In genomic region chr3:126050626-126051025, GRCh38 we compare ENCODE assay signal across 16 cellular contexts. TPM values are rescaled to one million over a fixed set of nuclear protein-coding genes. Genes with fewer than 3 reads are reported as not detected.
DNase-seq lines count a peak whose midpoint lies in the region; ATAC-seq, FAIRE-seq and TF ChIP-seq lines count a peak whose summit lies in the region.
"Had no signal": no experiment of that assay in that cellular context is flagged by ENCODE, and none has a peak within 500 bp of the region (broad histone marks: within the 10 kb centered on the region; RNA-seq: fewer than 3 reads in every experiment).

No MANE protein-coding gene starts in this region.

- no peak for TF ChIP-seq EP300 in tibial nerve (IDR thresholded peaks at IDR 0.05)

- H3K4me1 ChIP-seq in tibial nerve = no peaks in the 10 kb centered on the region

- H3K27me3 ChIP-seq in tibial nerve = no peaks in the 10 kb centered on the region
- H3K27me3 ChIP-seq: BLaER1 had no signal

- no peak for ATAC-seq in GM18867 (IDR thresholded peaks at IDR 0.05; ENCODE audit: unreplicated experiment)
- ATAC-seq: GM12878, GM23338 had no signal

- TF ChIP-seq POLR2A in tibial nerve (IDR thresholded peaks at IDR 0.05) = no peak

- intact Hi-C loops in posterior vena cava (cut with DNase I) = no loop called here

- peak; percentile 35 for DNase-seq in activated CD8-positive, alpha-beta memory T cell treated with anti-CD3 and anti-CD28 coated beads for 24 hours
- DNase-seq in activated CD8-positive, alpha-beta memory T cell treated with anti-CD3 and anti-CD28 coated beads, Interleukin-2, amount 50 U/mL, for 48 hours = no peak
- DNase-seq in HEK293T (ENCODE audit: extremely low spot score) (peak; percentile 2), posterior vena cava (ENCODE audit: low spot score) (peak; percentile 62), tibial nerve (ENCODE audit: low spot score in 2 of 2) (no peak), frontal cortex (ENCODE audit: low spot score in 2 of 2) (no peak)
- DNase-seq: 8988T; AML-193; CD4-positive, CD25-positive, alpha-beta regulatory T cell; DMS 273 treated with DMSO at 0.1 percent for 48 hours; H9 had no signal

- no peak overlapping the region for H3K27ac ChIP-seq in tibial nerve
- H3K27ac ChIP-seq: BLaER1 had no signal

- CTCF ChIA-PET in HEK293T (lab: Yijun Ruan, JAX) = no interaction called here

- H3K9me3 ChIP-seq in tibial nerve = peaks cover 0 to 16% (median 0%) of the 10 kb centered on the region in 4 donors
- H3K9me3 ChIP-seq: BLaER1 had no signal

- H3K36me3 ChIP-seq in tibial nerve = peaks cover 0 to 56% (median 0%) of the 10 kb centered on the region in 3 donors

- H3K4me3 ChIP-seq in tibial nerve = no peak overlapping the region
- H3K4me3 ChIP-seq: BLaER1, GM12878, GM23338 had no signal

- POLR2A ChIA-PET in HEK293T (lab: Yijun Ruan, JAX) = no interaction called here

- WGBS in tibial nerve, 2 donors = 97% methylated on average over 10 of the region's 10 CpGs

- no peak for FAIRE-seq in frontal cortex (lab: Jason Lieb, UNC)
- FAIRE-seq: GM12878, GM18507 had no signal

- TF ChIP-seq CTCF in tibial nerve (IDR thresholded peaks at IDR 0.05) = no peak

TF ChIP-seq in HEK293T, 16 proteins besides CTCF, POLR2A, EP300 and RAD21:
- no peak for TF ChIP-seq CTBP1 (IDR thresholded peaks at IDR 0.05; ENCODE audit: borderline replicate concordance)
- no peak for TF ChIP-seq ZNF384 (IDR thresholded peaks at IDR 0.05)
- TF ChIP-seq FOXA1 (IDR thresholded peaks at IDR 0.05) = no peak
- TF ChIP-seq L3MBTL2 (conservative IDR thresholded peaks at IDR 0.05) = no peak
- no peak for TF ChIP-seq FOXM1 (IDR thresholded peaks at IDR 0.05; ENCODE audit: borderline replicate concordance)
- no peak for TF ChIP-seq ELF4 (IDR thresholded peaks at IDR 0.05)
- no peak for TF ChIP-seq FOXK2 (IDR thresholded peaks at IDR 0.05)
- no peak for TF ChIP-seq BHLHE40 (IDR thresholded peaks at IDR 0.05; ENCODE audit: borderline replicate concordance)

RNA-seq across cellular contexts. Expression of gene SLC41A3, which starts 33.3 kb away (rescaled TPM):
- total RNA-seq in posterior vena cava = 10 to 100 TPM; 44.7 to 49.0 TPM
- 10 to 100 TPM; 36.1 to 54.8 (median 46.3) TPM for total RNA-seq in tibial nerve
- total RNA-seq in frontal cortex = 53.4 TPM

Comparison
In these comparisons a context has a peak if more than half of its experiments do, and no peak if none do; other contexts are left out.
1. DNase-seq: peak in activated CD8-positive, alpha-beta memory T cell treated with anti-CD3 and anti-CD28 coated beads for 24 hours (single experiment), HEK293T (single experiment) and posterior vena cava (single experiment); none in activated CD8-positive, alpha-beta memory T cell treated with anti-CD3 and anti-CD28 coated beads, Interleukin-2, amount 50 U/mL, for 48 hours (single experiment), tibial nerve (0 of 2) and frontal cortex (0 of 2).